ENCODE assay signal across 8 cellular contexts in genomic region chr3:186108941-186109865, GRCh38. TPM values are rescaled to one million over a fixed set of nuclear protein-coding genes. Genes with fewer than 3 reads are reported as not detected.
DNase-seq lines count a peak whose midpoint lies in the region; ATAC-seq lines count a peak whose summit lies in the region.

ETV5 (minus strand) TSS chr3:186109089; CDS start chr3:186105868, 3,221 bp downstream.

- peak within 1 kb of the TSS; percentile 81 to 85 (median 84) for H3K27ac Mint-ChIP-seq in IgD-negative memory B cell
- H3K27ac Mint-ChIP-seq in activated T-cell treated with anti-CD3 and anti-CD28 coated beads, Interleukin-2, amount 50 U/mL, for 24 hours, result peak within 1 kb of the TSS; percentile 76

- ATAC-seq in GM21576 (IDR thresholded peaks at IDR 0.05; ENCODE audit: unreplicated experiment), result peak; percentile 95

- H3K27ac ChIP-seq in epithelial cell of prostate, result peak within 1 kb of the TSS; percentile 98

- peaks cover 80% of the 10 kb centered on the region for H3K27me3 ChIP-seq in mononuclear cell (ENCODE audit: insufficient read depth, low read length)

- H3K4me3 ChIP-seq in mononuclear cell (ENCODE audit: low read length), result peak within 1 kb of the TSS; percentile 29

- peak; percentile 99 for DNase-seq in DMS153 (lab: John Stamatoyannopoulos, UW)
- DNase-seq in OCI-M2 (lab: John Stamatoyannopoulos, UW; ENCODE audit: unreplicated experiment), result peak; percentile 66
- peak; percentile 91 for DNase-seq in activated T-cell treated with anti-CD3 and anti-CD28 coated beads, Interleukin-2, amount 50 U/mL, for 24 hours
- DNase-seq in epithelial cell of prostate (ENCODE audit: low read depth, low spot score), result peak; percentile 98
- DNase-seq in stimulated activated CD8-positive, alpha-beta memory T cell treated with anti-CD3 and anti-CD28 coated beads, Interleukin-2, amount 100 ng/mL, for 48 hours (ENCODE audit: low read depth in 2 of 2), result peak; percentile 88 to 93

- peaks cover 48% of the 10 kb centered on the region for H3K27me3 Mint-ChIP-seq in IgD-negative memory B cell
- H3K27me3 Mint-ChIP-seq in activated T-cell treated with anti-CD3 and anti-CD28 coated beads, Interleukin-2, amount 50 U/mL, for 24 hours, result peaks cover 89% of the 10 kb centered on the region

- peak within 1 kb of the TSS; percentile 87 to 98 (median 94) for H3K4me3 Mint-ChIP-seq in IgD-negative memory B cell
- peak within 1 kb of the TSS; percentile 79 for H3K4me3 Mint-ChIP-seq in activated T-cell treated with anti-CD3 and anti-CD28 coated beads, Interleukin-2, amount 50 U/mL, for 24 hours

- H3K36me3 Mint-ChIP-seq in IgD-negative memory B cell, result no peaks in the 10 kb centered on the region
- H3K36me3 Mint-ChIP-seq in activated T-cell treated with anti-CD3 and anti-CD28 coated beads, Interleukin-2, amount 50 U/mL, for 24 hours (ENCODE audit: low read depth), result no peaks in the 10 kb centered on the region

- peaks cover 35% of the 10 kb centered on the region for H3K4me1 ChIP-seq in mononuclear cell (ENCODE audit: insufficient read depth, low read length)

- no peaks in the 10 kb centered on the region for H3K9me3 Mint-ChIP-seq in IgD-negative memory B cell
- no peaks in the 10 kb centered on the region for H3K9me3 Mint-ChIP-seq in activated T-cell treated with anti-CD3 and anti-CD28 coated beads, Interleukin-2, amount 50 U/mL, for 24 hours

- peaks cover 20 to 24% (median 23%) of the 10 kb centered on the region in 3 donors for H3K4me1 Mint-ChIP-seq in IgD-negative memory B cell
- H3K4me1 Mint-ChIP-seq in activated T-cell treated with anti-CD3 and anti-CD28 coated beads, Interleukin-2, amount 50 U/mL, for 24 hours (ENCODE audit: low read depth), result peaks cover 42% of the 10 kb centered on the region

- H3K9me3 ChIP-seq in mononuclear cell (ENCODE audit: low read depth, low read length), result no peaks in the 10 kb centered on the region

RNA-seq across cellular contexts. Expression of gene ETV5, which starts in this region (rescaled TPM):
- polyA plus RNA-seq in IgD-negative memory B cell, result 0.36 TPM
- total RNA-seq in mononuclear cell, result 0.42 TPM

Comparison
In these comparisons a context has a peak if more than half of its experiments do, and no peak if none do; other contexts are left out.
1. Peak in every context shown above with its lines: DNase-seq, ATAC-seq, H3K4me3 ChIP-seq and H3K27ac ChIP-seq.